8 cellular contexts compared by ENCODE assay signal in the genomic region with DNA sequence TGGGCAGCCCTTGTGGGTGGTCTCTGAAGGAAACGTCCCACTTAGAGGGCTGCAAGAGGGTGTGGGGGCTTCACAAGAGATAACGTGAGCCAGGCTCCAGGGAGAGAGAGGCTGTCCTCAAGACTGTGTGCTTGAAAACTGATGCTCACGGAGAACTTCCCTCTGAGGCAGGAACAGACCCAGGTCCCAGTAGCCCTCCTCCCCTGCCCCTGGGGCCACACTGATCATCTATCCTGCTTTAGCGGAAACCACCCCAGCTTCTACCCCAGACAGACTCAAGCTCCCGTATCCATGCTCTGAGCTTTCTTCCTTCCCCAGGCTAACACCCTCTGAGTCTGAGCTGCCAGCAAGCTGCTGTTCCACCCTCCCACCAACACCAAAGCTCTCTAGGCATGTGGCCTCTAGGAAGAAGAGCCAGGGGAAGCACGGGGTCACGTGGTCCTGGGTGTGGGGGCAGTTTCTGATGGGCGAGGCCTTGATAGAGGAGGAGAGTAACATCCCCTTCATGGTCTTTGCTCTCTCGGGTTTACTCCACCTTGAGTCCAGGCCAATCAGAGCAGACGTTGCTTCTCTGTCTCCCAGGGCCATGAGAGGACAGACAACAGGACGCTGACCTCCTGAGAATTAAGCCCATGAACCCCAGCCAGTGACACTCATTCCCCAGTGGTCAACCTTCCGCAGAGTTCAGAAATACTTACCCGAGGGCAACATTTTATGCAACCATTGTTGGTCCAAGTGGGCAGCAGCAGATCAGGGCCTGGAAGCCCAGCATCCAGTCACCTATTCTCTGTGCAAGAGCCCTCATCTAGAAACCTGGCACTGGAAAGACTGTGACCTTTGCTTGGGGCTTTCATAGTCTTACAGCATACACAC. TPM values are rescaled to one million over a fixed set of nuclear protein-coding genes. Genes with fewer than 3 reads are reported as not detected.
DNase-seq lines count a peak whose midpoint lies in the region; ATAC-seq, FAIRE-seq and TF ChIP-seq lines count a peak whose summit lies in the region.

No MANE protein-coding gene starts in this region.

- peaks cover 35% of the 10 kb centered on the region for H3K36me3 Mint-ChIP-seq in activated CD4-positive, alpha-beta T cell treated with anti-CD3 and anti-CD28 coated beads for 36 hours (ENCODE audit: low read depth)
- peaks cover 44% of the 10 kb centered on the region for H3K36me3 Mint-ChIP-seq in activated CD4-positive, alpha-beta memory T cell treated with anti-CD3 and anti-CD28 coated beads, Interleukin-2, amount 10 ng/mL, durations not matched to agents 7 days and 5 days (ENCODE audit: low read depth)
- no peaks in the 10 kb centered on the region for H3K36me3 Mint-ChIP-seq in neural progenitor cell

- H3K27ac Mint-ChIP-seq in activated CD4-positive, alpha-beta T cell treated with anti-CD3 and anti-CD28 coated beads for 36 hours = peak overlapping the region; percentile 95
- peak overlapping the region; percentile 96 for H3K27ac Mint-ChIP-seq in activated CD4-positive, alpha-beta memory T cell treated with anti-CD3 and anti-CD28 coated beads, Interleukin-2, amount 10 ng/mL, durations not matched to agents 7 days and 5 days
- H3K27ac Mint-ChIP-seq in neural progenitor cell = peak overlapping the region; percentile 74

- H4K20me1 ChIP-seq in fibroblast of lung (ENCODE audit: control insufficient read depth, extremely low read depth, insufficient read depth, low read length) (no peaks in the 10 kb centered on the region), neural progenitor cell (ENCODE audit: low read depth) (no peaks in the 10 kb centered on the region)

- peak; percentile 82 for DNase-seq in activated CD4-positive, alpha-beta T cell treated with anti-CD3 and anti-CD28 coated beads for 36 hours
- DNase-seq in activated CD4-positive, alpha-beta T cell treated with anti-CD3 and anti-CD28 coated beads, Interleukin-2, amount 50 U/mL, for 1 hour = no peak
- peak; percentile 75 for DNase-seq in NCI-H146 (lab: John Stamatoyannopoulos, UW)
- peak; percentile 69 for DNase-seq in activated CD4-positive, alpha-beta memory T cell treated with anti-CD3 and anti-CD28 coated beads, Interleukin-2, amount 10 ng/mL, durations not matched to agents 7 days and 5 days
- DNase-seq in fibroblast of lung (ENCODE audit: low read depth in 2 of 2) = peak in 1 of 2 donors; percentile 62
- peak; percentile 61 for DNase-seq in neural progenitor cell (ENCODE audit: low spot score)
- DNase-seq in urothelium cell line (ENCODE audit: low spot score) = peak; percentile 68

- H3K9me3 Mint-ChIP-seq in activated CD4-positive, alpha-beta T cell treated with anti-CD3 and anti-CD28 coated beads for 36 hours (ENCODE audit: low read depth) = no peaks in the 10 kb centered on the region
- H3K9me3 Mint-ChIP-seq in activated CD4-positive, alpha-beta memory T cell treated with anti-CD3 and anti-CD28 coated beads, Interleukin-2, amount 10 ng/mL, durations not matched to agents 7 days and 5 days = no peaks in the 10 kb centered on the region
- H3K9me3 Mint-ChIP-seq in neural progenitor cell = no peaks in the 10 kb centered on the region

- CTCF ChIA-PET in activated CD4-positive, alpha-beta T cell treated with anti-CD3 and anti-CD28 coated beads for 36 hours (lab: Charles Lee) = interaction anchor here (0.6 to 12.4 kb wide), 8 partner anchors 12 to 1000 kb away, joined by 3 to 189 read pairs (median 18); a partner anchor contains a TSS
- CTCF ChIA-PET in activated CD4-positive, alpha-beta memory T cell treated with anti-CD3 and anti-CD28 coated beads, Interleukin-2, amount 10 ng/mL, durations not matched to agents 7 days and 5 days (lab: Charles Lee) = interaction anchor here (0.7 to 12.0 kb wide), 13 partner anchors 11 to 336 kb away, joined by 3 to 254 read pairs (median 6); a partner anchor contains a TSS

- H3K4me2 ChIP-seq in fibroblast of lung (ENCODE audit: extremely low read depth, insufficient read depth, low read length) (peak overlapping the region; percentile 77), neural progenitor cell (peak overlapping the region; percentile 94)

- POLR2A ChIA-PET in activated CD4-positive, alpha-beta T cell treated with anti-CD3 and anti-CD28 coated beads for 36 hours (lab: Charles Lee) = interaction anchor here (0.9 to 2.9 kb wide), 7 partner anchors 13 to 107 kb away, joined by 3 to 13 read pairs (median 5); a partner anchor contains a TSS
- POLR2A ChIA-PET in activated CD4-positive, alpha-beta memory T cell treated with anti-CD3 and anti-CD28 coated beads, Interleukin-2, amount 10 ng/mL, durations not matched to agents 7 days and 5 days (lab: Charles Lee) = interaction anchor here (0.6 to 10.0 kb wide), 25 partner anchors 10 to 528 kb away, joined by 3 to 149 read pairs (median 4); a partner anchor contains a TSS

- H3K9me3 ChIP-seq in fibroblast of lung (ENCODE audit: control insufficient read depth, insufficient read depth, low read depth, low read length) = no peaks in the 10 kb centered on the region
- H3K9me3 ChIP-seq in neural progenitor cell (ENCODE audit: low read depth) = no peaks in the 10 kb centered on the region

- H3K4me1 Mint-ChIP-seq in activated CD4-positive, alpha-beta T cell treated with anti-CD3 and anti-CD28 coated beads for 36 hours = peaks cover 25% of the 10 kb centered on the region
- peaks cover 37% of the 10 kb centered on the region for H3K4me1 Mint-ChIP-seq in activated CD4-positive, alpha-beta memory T cell treated with anti-CD3 and anti-CD28 coated beads, Interleukin-2, amount 10 ng/mL, durations not matched to agents 7 days and 5 days
- peaks cover 25% of the 10 kb centered on the region for H3K4me1 Mint-ChIP-seq in neural progenitor cell

- H3F3A ChIP-seq in neural progenitor cell (ENCODE audit: low read depth) = peaks cover 24% of the 10 kb centered on the region

- H3K27ac ChIP-seq in fibroblast of lung (ENCODE audit: insufficient read depth, low read length) (peak overlapping the region; percentile 64), neural progenitor cell (no peak overlapping the region)

- H3K36me3 ChIP-seq in fibroblast of lung (ENCODE audit: control insufficient read depth, insufficient read depth, low read length) (peaks cover 2% of the 10 kb centered on the region), neural progenitor cell (no peaks in the 10 kb centered on the region)

- H3K79me2 ChIP-seq in fibroblast of lung (ENCODE audit: control insufficient read depth, insufficient read depth, low read length) (no peaks in the 10 kb centered on the region), neural progenitor cell (ENCODE audit: low read depth) (no peaks in the 10 kb centered on the region)

- intact Hi-C loops in activated CD4-positive, alpha-beta T cell treated with anti-CD3 and anti-CD28 coated beads for 36 hours (cut with DNase I, micrococcal nuclease) = loop anchor here in 1 of 2 experiments (1.0 to 2.0 kb wide), 4 partner anchors 13 to 529 kb away; a partner anchor contains a TSS

- TF ChIP-seq CTCF in fibroblast of lung (conservative IDR thresholded peaks at IDR 0.05 in 1 of 2, IDR thresholded peaks at IDR 0.05 in 1 of 2; ENCODE audit: low read depth in 1 of 2, low read length in 2 of 2) (no peak), neural progenitor cell (IDR thresholded peaks at IDR 0.05) (no peak)

- H2AFZ ChIP-seq in fibroblast of lung (ENCODE audit: low read length) (peak overlapping the region; percentile 6), neural progenitor cell (replicated peaks) (peak overlapping the region; percentile 75)

- ATAC-seq in activated CD4-positive, alpha-beta T cell treated with anti-CD3 and anti-CD28 coated beads for 36 hours = peak; percentile 40
- ATAC-seq in HG02610 (IDR thresholded peaks at IDR 0.05; ENCODE audit: unreplicated experiment) = peak; percentile 81

- FAIRE-seq in urothelium cell line (lab: Jason Lieb, UNC) = no peak

- H3K9ac ChIP-seq in fibroblast of lung (ENCODE audit: insufficient read depth, low read length) (no peak overlapping the region), neural progenitor cell (no peak overlapping the region)

- H3K4me1 ChIP-seq in fibroblast of lung (ENCODE audit: control insufficient read depth, extremely low read depth, insufficient read depth, low read length) (peaks cover 2% of the 10 kb centered on the region), neural progenitor cell (peaks cover 10% of the 10 kb centered on the region)

- peak overlapping the region; percentile 66 to 91 (median 84) for H3K4me3 ChIP-seq in fibroblast of lung (replicated peaks in 1 of 4; ENCODE audit: control extremely low read depth in 1 of 4, insufficient read depth in 1 of 4, low read depth in 3 of 4, low read length in 4 of 4)
- peak overlapping the region; percentile 81 for H3K4me3 ChIP-seq in neural progenitor cell

- peak overlapping the region; percentile 85 for H3K4me3 Mint-ChIP-seq in activated CD4-positive, alpha-beta T cell treated with anti-CD3 and anti-CD28 coated beads for 36 hours
- peak overlapping the region; percentile 100 for H3K4me3 Mint-ChIP-seq in activated CD4-positive, alpha-beta memory T cell treated with anti-CD3 and anti-CD28 coated beads, Interleukin-2, amount 10 ng/mL, durations not matched to agents 7 days and 5 days
- H3K4me3 Mint-ChIP-seq in neural progenitor cell = peak overlapping the region; percentile 95

- H3K27me3 ChIP-seq in fibroblast of lung (ENCODE audit: control insufficient read depth, insufficient read depth, low read length) (no peaks in the 10 kb centered on the region), neural progenitor cell (no peaks in the 10 kb centered on the region)

- H3K27me3 Mint-ChIP-seq in activated CD4-positive, alpha-beta T cell treated with anti-CD3 and anti-CD28 coated beads for 36 hours = no peaks in the 10 kb centered on the region
- H3K27me3 Mint-ChIP-seq in activated CD4-positive, alpha-beta memory T cell treated with anti-CD3 and anti-CD28 coated beads, Interleukin-2, amount 10 ng/mL, durations not matched to agents 7 days and 5 days = no peaks in the 10 kb centered on the region
- H3K27me3 Mint-ChIP-seq in neural progenitor cell (ENCODE audit: insufficient read depth, low read depth) = peaks cover 8% of the 10 kb centered on the region

RNA-seq across cellular contexts. Expression of a gene that starts 1.3 kb away (rescaled TPM):
- total RNA-seq in activated CD4-positive, alpha-beta T cell treated with anti-CD3 and anti-CD28 coated beads for 36 hours = 100 to 1,000 TPM; 101 to 115 TPM
- total RNA-seq in activated CD4-positive, alpha-beta memory T cell treated with anti-CD3 and anti-CD28 coated beads, Interleukin-2, amount 10 ng/mL, durations not matched to agents 7 days and 5 days = 10 to 100 TPM; 88.5 to 90.6 TPM
- total RNA-seq in fibroblast of lung = 33.9 and 71.3 TPM in 2 replicates
- 12.7 and 15.9 TPM in 2 replicates for polyA plus RNA-seq in fibroblast of lung
- polyA plus RNA-seq in fibroblast of lung (2012) = 17.0 and 22.7 TPM in 2 replicates
- 33.5 and 51.1 TPM in 2 replicates for polyA minus RNA-seq in fibroblast of lung (ENCODE audit: low replicate concordance)
- 11.1 and 26.6 TPM in 2 replicates for total RNA-seq in neural progenitor cell (ENCODE audit: low replicate concordance)

RNA-seq across cellular contexts. Expression of a gene that starts 19.1 kb away (rescaled TPM):
- 10 to 100 TPM; 74.0 to 86.2 TPM for total RNA-seq in activated CD4-positive, alpha-beta T cell treated with anti-CD3 and anti-CD28 coated beads for 36 hours
- 10 to 100 TPM; 94.1 to 98.2 TPM for total RNA-seq in activated CD4-positive, alpha-beta memory T cell treated with anti-CD3 and anti-CD28 coated beads, Interleukin-2, amount 10 ng/mL, durations not matched to agents 7 days and 5 days
- total RNA-seq in fibroblast of lung (52.9 and 68.0 TPM in 2 replicates), neural progenitor cell (ENCODE audit: low replicate concordance) (66.5 and 83.8 TPM in 2 replicates)
- polyA plus RNA-seq in fibroblast of lung = 18.4 and 21.7 TPM in 2 replicates
- polyA plus RNA-seq in fibroblast of lung (2012) = 23.8 and 26.8 TPM in 2 replicates
- 46.5 and 62.5 TPM in 2 replicates for polyA minus RNA-seq in fibroblast of lung (ENCODE audit: low replicate concordance)

RNA-seq across cellular contexts. Expression of a gene that starts 19.3 kb away (rescaled TPM):
- 1 to 10 TPM; 1.5 to 1.6 TPM for total RNA-seq in activated CD4-positive, alpha-beta T cell treated with anti-CD3 and anti-CD28 coated beads for 36 hours
- total RNA-seq in activated CD4-positive, alpha-beta memory T cell treated with anti-CD3 and anti-CD28 coated beads, Interleukin-2, amount 10 ng/mL, durations not matched to agents 7 days and 5 days = 1 to 10 TPM; 2.1 to 2.4 TPM
- total RNA-seq in fibroblast of lung (0.77 and 0.99 TPM in 2 replicates), neural progenitor cell (ENCODE audit: low replicate concordance) (0.54 and 1.9 TPM in 2 replicates)
- polyA plus RNA-seq in fibroblast of lung = 0.45 and 0.49 TPM in 2 replicates
- 0.49 and 0.60 TPM in 2 replicates for polyA plus RNA-seq in fibroblast of lung (2012)
- polyA minus RNA-seq in fibroblast of lung (ENCODE audit: low replicate concordance) = 1.0 and 2.6 TPM in 2 replicates

RNA-seq across cellular contexts. Expression of a gene that starts 24.1 kb away (rescaled TPM):
- not detected for total RNA-seq in activated CD4-positive, alpha-beta T cell treated with anti-CD3 and anti-CD28 coated beads for 36 hours
- total RNA-seq in activated CD4-positive, alpha-beta memory T cell treated with anti-CD3 and anti-CD28 coated beads, Interleukin-2, amount 10 ng/mL, durations not matched to agents 7 days and 5 days = not detected
- total RNA-seq in fibroblast of lung (not detected in 2 replicates), neural progenitor cell (ENCODE audit: low replicate concordance) (not detected in 2 replicates)
- polyA plus RNA-seq in fibroblast of lung = not detected in 2 replicates
- not detected in 2 replicates for polyA plus RNA-seq in fibroblast of lung (2012)
- polyA minus RNA-seq in fibroblast of lung (ENCODE audit: low replicate concordance) = not detected in 2 replicates

RNA-seq across cellular contexts. Expression of a gene that starts 35.0 kb away (rescaled TPM):
- total RNA-seq in activated CD4-positive, alpha-beta T cell treated with anti-CD3 and anti-CD28 coated beads for 36 hours = under 1 TPM in 1 of 2 experiments, not detected in 1; 0.53 TPM
- total RNA-seq in activated CD4-positive, alpha-beta memory T cell treated with anti-CD3 and anti-CD28 coated beads, Interleukin-2, amount 10 ng/mL, durations not matched to agents 7 days and 5 days = 1 to 10 TPM; 1.3 to 1.4 TPM
- total RNA-seq in fibroblast of lung (under 0.01 TPM in 1 of 2 replicates, not detected in the other), neural progenitor cell (ENCODE audit: low replicate concordance) (0.77 and 1.2 TPM in 2 replicates)
- not detected in 2 replicates for polyA plus RNA-seq in fibroblast of lung
- 0.17 TPM in 1 of 2 replicates, not detected in the other for polyA plus RNA-seq in fibroblast of lung (2012)
- polyA minus RNA-seq in fibroblast of lung (ENCODE audit: low replicate concordance) = 2.9 TPM in 1 of 2 replicates, not detected in the other
